Comparison of ENCODE assay signal across 10 cellular contexts in genomic region chr1:219659682-219660081, GRCh38. TPM values are rescaled to one million over a fixed set of nuclear protein-coding genes. Genes with fewer than 3 reads are reported as not detected.
DNase-seq lines count a peak whose midpoint lies in the region; ATAC-seq, FAIRE-seq and TF ChIP-seq lines count a peak whose summit lies in the region.
"Had no signal": no experiment of that assay in that cellular context is flagged by ENCODE, and none has a peak within 500 bp of the region (broad histone marks: within the 10 kb centered on the region; RNA-seq: fewer than 3 reads in every experiment).

No MANE protein-coding gene starts in this region.

- H3K27me3 Mint-ChIP-seq in nephron progenitor cell (ENCODE audit: low read depth, poor library complexity): peaks cover 4% of the 10 kb centered on the region
- H3K27me3 Mint-ChIP-seq in activated T-helper 17 cell treated with anti-CD3 and anti-CD28 coated beads, Interleukin-2, amount 50 U/mL, for 72 hours: peaks cover 24% of the 10 kb centered on the region

- no peaks in the 10 kb centered on the region for H3K9me3 Mint-ChIP-seq in nephron progenitor cell
- H3K9me3 Mint-ChIP-seq in activated T-helper 17 cell treated with anti-CD3 and anti-CD28 coated beads, Interleukin-2, amount 50 U/mL, for 72 hours: peaks cover 4% of the 10 kb centered on the region
- H3K9me3 Mint-ChIP-seq: activated B cell treated with CpG ODN at 0.5 μM for 24 hours had no signal

- peak; percentile 6 for DNase-seq in NCI-H1092 treated with DMSO at 0.1 percent for 48 hours (lab: John Stamatoyannopoulos, UW)
- DNase-seq in astrocyte of the cerebellum (ENCODE audit: low read depth): peak; percentile 94
- DNase-seq in nephron progenitor cell: no peak
- no peak for DNase-seq in frontal cortex (ENCODE audit: low spot score in 2 of 2)
- DNase-seq: activated B cell treated with CpG ODN at 0.5 μM for 24 hours; activated naive CD4-positive, alpha-beta T cell treated with anti-CD3 and anti-CD28 coated beads, Interleukin-2, amount 50 U/mL, for 16 hours; immature natural killer cell had no signal

- no peak overlapping the region for H3K4me3 ChIP-seq in astrocyte of the cerebellum (ENCODE audit: low read depth, low read length)

- H3K27ac Mint-ChIP-seq in nephron progenitor cell: no peak overlapping the region
- no peak overlapping the region for H3K27ac Mint-ChIP-seq in activated T-helper 17 cell treated with anti-CD3 and anti-CD28 coated beads, Interleukin-2, amount 50 U/mL, for 72 hours
- H3K27ac Mint-ChIP-seq: activated B cell treated with CpG ODN at 0.5 μM for 24 hours, immature natural killer cell had no signal

- H3K4me3 Mint-ChIP-seq in nephron progenitor cell: peak overlapping the region; percentile 78
- H3K4me3 Mint-ChIP-seq in activated T-helper 17 cell treated with anti-CD3 and anti-CD28 coated beads, Interleukin-2, amount 50 U/mL, for 72 hours: no peak overlapping the region
- H3K4me3 Mint-ChIP-seq: activated B cell treated with CpG ODN at 0.5 μM for 24 hours, immature natural killer cell had no signal

- H3K36me3 Mint-ChIP-seq in nephron progenitor cell (ENCODE audit: low read depth): no peaks in the 10 kb centered on the region
- H3K36me3 Mint-ChIP-seq in activated T-helper 17 cell treated with anti-CD3 and anti-CD28 coated beads, Interleukin-2, amount 50 U/mL, for 72 hours (ENCODE audit: low read depth): no peaks in the 10 kb centered on the region
- H3K36me3 Mint-ChIP-seq: immature natural killer cell had no signal

- FAIRE-seq in frontal cortex (lab: Jason Lieb, UNC): no peak

- ATAC-seq in GM21529 (IDR thresholded peaks at IDR 0.05; ENCODE audit: unreplicated experiment) (peak; percentile 50), HG03097 (IDR thresholded peaks at IDR 0.05; ENCODE audit: low FRiP score, unreplicated experiment) (no peak)
- no peak for ATAC-seq in activated T-helper 17 cell treated with anti-CD3 and anti-CD28 coated beads, Interleukin-2, amount 50 U/mL, for 72 hours (replicated peaks)

- H3K4me1 Mint-ChIP-seq in nephron progenitor cell: peaks cover 32% of the 10 kb centered on the region
- no peaks in the 10 kb centered on the region for H3K4me1 Mint-ChIP-seq in activated T-helper 17 cell treated with anti-CD3 and anti-CD28 coated beads, Interleukin-2, amount 50 U/mL, for 72 hours
- H3K4me1 Mint-ChIP-seq: immature natural killer cell had no signal

- in situ Hi-C loops in astrocyte of the cerebellum (cut with HindIII; ENCODE audit: low sequenced_read_pairs): loop anchor here (5.0 kb wide), 1 partner anchor 98 kb away; no protein-coding TSS in a partner anchor

- no peak for TF ChIP-seq CTCF in astrocyte of the cerebellum (IDR thresholded peaks at IDR 0.05; ENCODE audit: low read depth, low read length, missing control alignments)
- TF ChIP-seq CTCF in nephron progenitor cell (IDR thresholded peaks at IDR 0.05): no peak

RNA-seq across cellular contexts. Expression of gene ZC3H11B, which starts 46.8 kb away (rescaled TPM):
- under 1 TPM in 1 of 2 donors, not detected in 1; 0.32 TPM for total RNA-seq in activated T-helper 17 cell treated with anti-CD3 and anti-CD28 coated beads, Interleukin-2, amount 50 U/mL, for 72 hours
- not detected for total RNA-seq in frontal cortex
- total RNA-seq: activated B cell treated with CpG ODN at 0.5 μM for 24 hours had no signal

Comparison
In these comparisons a context has a peak if more than half of its experiments do, and no peak if none do; other contexts are left out.
1. DNase-seq: peak in NCI-H1092 treated with DMSO at 0.1 percent for 48 hours (single experiment) and astrocyte of the cerebellum (single experiment); none in nephron progenitor cell (single experiment) and frontal cortex (0 of 2).